ENCODE assay signal across 8 cellular contexts in the genomic region with DNA sequence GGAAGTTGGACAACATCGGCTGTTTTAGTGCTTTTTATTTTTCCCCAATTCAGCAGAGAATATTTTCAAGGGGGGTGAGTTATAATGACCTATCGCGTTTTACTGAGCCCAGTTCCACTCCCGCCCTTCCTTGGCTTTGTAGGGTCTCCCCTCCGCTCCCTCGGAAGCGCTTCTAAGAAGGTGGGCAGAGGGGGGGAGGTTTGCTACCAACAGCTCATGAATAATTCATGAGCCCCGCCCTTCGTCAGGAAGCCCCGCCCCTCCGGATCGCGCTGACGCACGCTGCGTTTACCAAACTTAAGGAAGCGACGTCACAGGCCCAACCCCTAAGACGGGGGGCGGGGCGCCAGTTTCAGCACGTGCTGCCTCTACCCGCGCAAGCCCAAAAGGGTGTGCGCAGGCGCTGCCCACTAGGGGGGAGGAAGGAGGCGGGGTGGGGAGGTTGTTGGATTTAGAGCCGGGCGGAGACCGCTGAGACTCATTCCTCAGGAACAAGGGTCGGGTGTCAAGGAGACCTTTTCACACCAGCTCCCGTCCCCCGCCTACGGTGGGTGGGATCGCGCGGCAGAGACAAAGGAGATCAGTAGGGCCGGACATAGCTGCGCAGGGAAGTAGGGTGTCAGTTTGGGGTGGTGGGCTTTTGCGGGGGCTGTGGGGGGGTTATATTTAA. TPM values are rescaled to one million over a fixed set of nuclear protein-coding genes. Genes with fewer than 3 reads are reported as not detected.
DNase-seq lines count a peak whose midpoint lies in the region; ATAC-seq and TF ChIP-seq lines count a peak whose summit lies in the region.

No MANE protein-coding gene starts in this region.

- H3K9me3 Mint-ChIP-seq in activated naive CD4-positive, alpha-beta T cell treated with anti-CD3 and anti-CD28 coated beads, Interleukin-2, amount 50 U/mL, for 72 hours, result peaks cover 0 to 4% of the 10 kb centered on the region in 2 donors

- H3K36me3 ChIP-seq in SK-N-SH (replicated peaks in 1 of 2; ENCODE audit: control insufficient read depth in 1 of 2, insufficient read depth in 2 of 2, low read length in 1 of 2), result peaks cover 28 to 32% of the 10 kb centered on the region in 2 experiments

- H3K79me2 ChIP-seq in SK-N-SH (ENCODE audit: insufficient read depth), result peaks cover 45% of the 10 kb centered on the region

- H4K20me1 ChIP-seq in SK-N-SH (ENCODE audit: insufficient read depth), result peaks cover 13% of the 10 kb centered on the region

- H3K9me2 ChIP-seq in SK-N-SH, result no peaks in the 10 kb centered on the region

- H3K36me3 Mint-ChIP-seq in activated naive CD4-positive, alpha-beta T cell treated with anti-CD3 and anti-CD28 coated beads, Interleukin-2, amount 50 U/mL, for 72 hours, result peaks cover 25 to 30% of the 10 kb centered on the region in 2 donors

- TF ChIP-seq CTCF in SK-N-SH (IDR thresholded peaks at IDR 0.05), result 0 out of 2 replicates have a peak, but pooled peaks have one; percentile 6

- H3K9ac ChIP-seq in SK-N-SH, result peak overlapping the region; percentile 99

- peaks cover 17% of the 10 kb centered on the region for H3F3A ChIP-seq in SK-N-SH (replicated peaks; ENCODE audit: insufficient read depth)

- CTCF ChIA-PET in SK-N-SH (lab: Yijun Ruan, JAX), result interaction anchor here (0.7 to 3.2 kb wide), 10 partner anchors 21 to 403 kb away, joined by 3 to 23 read pairs (median 4); partner anchors contain the start of genes NYAP1 and POP7

- H3K27ac ChIP-seq in SK-N-SH (ENCODE audit: low read depth in 2 of 2, low read length in 1 of 2), result peak overlapping the region; percentile 99 to 100

- peak in 1 of 2 experiments; percentile 61; a peak in 1 of 4 replicates for TF ChIP-seq EP300 in SK-N-SH (IDR thresholded peaks at IDR 0.05; ENCODE audit: borderline replicate concordance in 1 of 2, low read depth in 1 of 2, low read length in 1 of 2)

- no peaks in the 10 kb centered on the region for H3K9me3 ChIP-seq in SK-N-SH

- peaks cover 17 to 39% of the 10 kb centered on the region in 2 experiments; a peak in 3 of 4 replicates for H3K4me1 ChIP-seq in SK-N-SH (ENCODE audit: control insufficient read depth in 1 of 2, insufficient read depth in 2 of 2, low read depth in 1 of 2, low read length in 1 of 2)

- POLR2A ChIA-PET in SK-N-SH (lab: Yijun Ruan, JAX), result interaction anchor here (0.6 to 3.3 kb wide), 26 partner anchors 8 to 1606 kb away, joined by 3 to 12 read pairs (median 4); partner anchors contain the start of genes ACTL6B, AP4M1, GPC2 and MCM7

- peak; percentile 49 for ATAC-seq in HG02571 (IDR thresholded peaks at IDR 0.05; ENCODE audit: unreplicated experiment)
- ATAC-seq in activated naive CD4-positive, alpha-beta T cell treated with anti-CD3 and anti-CD28 coated beads, Interleukin-2, amount 50 U/mL, for 72 hours, result peak; percentile 72 to 74

- H3K27me3 ChIP-seq in SK-N-SH (ENCODE audit: insufficient read depth), result no peaks in the 10 kb centered on the region

- under 1% methylated on average over 34 of the region's 40 CpGs for WGBS in SK-N-SH (ENCODE audit: low lambda C conversion rate)

- H3K4me2 ChIP-seq in SK-N-SH, result peak overlapping the region; percentile 97

- no peak overlapping the region for H2AFZ ChIP-seq in SK-N-SH (ENCODE audit: low read depth)

- peak overlapping the region; percentile 78 to 95 for H3K4me3 ChIP-seq in SK-N-SH (ENCODE audit: low read depth in 2 of 2, low read length in 1 of 2)

- no peak; the same call in 1 of the 2 replicates for TF ChIP-seq RAD21 in SK-N-SH (IDR thresholded peaks at IDR 0.05; ENCODE audit: low read length)

- H3K27ac Mint-ChIP-seq in activated naive CD4-positive, alpha-beta T cell treated with anti-CD3 and anti-CD28 coated beads, Interleukin-2, amount 50 U/mL, for 72 hours, result peak overlapping the region; percentile 100

- DNase-seq in GM03348 (ENCODE audit: low spot score), result peak; percentile 97
- peak; percentile 100 for DNase-seq in NCI-H1092 (lab: John Stamatoyannopoulos, UW)
- DNase-seq in SK-N-SH, result peak; percentile 96
- peak; percentile 100 for DNase-seq in activated naive CD4-positive, alpha-beta T cell treated with anti-CD3 and anti-CD28 coated beads, Interleukin-2, amount 50 U/mL, for 72 hours (ENCODE audit: low spot score in 2 of 2)
- peak; percentile 99 for DNase-seq in globus pallidus (ENCODE audit: low spot score)
- peak; percentile 97 for DNase-seq in non-pigmented ciliary epithelial cell (ENCODE audit: low read depth)
- DNase-seq in superior temporal gyrus (ENCODE audit: extremely low spot score), result peak; percentile 99

TF ChIP-seq in SK-N-SH, 30 proteins besides CTCF, POLR2A, EP300 and RAD21 (continues in another document):
- TF ChIP-seq NRF1 (IDR thresholded peaks at IDR 0.05; ENCODE audit: low read depth, low read length) (peak; percentile 93), TAF1 (IDR thresholded peaks at IDR 0.05; ENCODE audit: borderline replicate concordance, low read depth, low read length) (peak; percentile 90), CHD2 (IDR thresholded peaks at IDR 0.05; ENCODE audit: low read length, partially characterized antibody) (peak; percentile 69), POLR2AphosphoS5 (IDR thresholded peaks at IDR 0.05; ENCODE audit: low read depth, low read length) (peak; percentile 98), YY1 (IDR thresholded peaks at IDR 0.05; ENCODE audit: low read depth) (no peak; the same call in 1 of the 2 replicates), JUND (IDR thresholded peaks at IDR 0.05) (0 out of 2 replicates have a peak, but pooled peaks have one; percentile 3), FOXM1 (IDR thresholded peaks at IDR 0.05; ENCODE audit: low read depth) (no peak), NFIC (IDR thresholded peaks at IDR 0.05; ENCODE audit: borderline replicate concordance) (no peak), RCOR1 (IDR thresholded peaks at IDR 0.05; ENCODE audit: low read length) (no peak; the same call in 1 of the 2 replicates), MEF2A (IDR thresholded peaks at IDR 0.05; ENCODE audit: borderline replicate concordance, low read depth) (no peak), IRF3 (IDR thresholded peaks at IDR 0.05; ENCODE audit: low read depth, low read length) (no peak), USF2 (IDR thresholded peaks at IDR 0.05; ENCODE audit: borderline replicate concordance, low read depth, low read length) (peak; percentile 82), RFX5 (IDR thresholded peaks at IDR 0.05; ENCODE audit: low read length) (no peak; the same call in 1 of the 2 replicates), FOXJ3 (CRISPR knock-in tag; IDR thresholded peaks at IDR 0.05) (no peak; the same call in 1 of the 2 replicates), EZH2phosphoT487 (IDR thresholded peaks at IDR 0.05; ENCODE audit: borderline replicate concordance, low read depth) (no peak)
- TF ChIP-seq, protein P1, sequence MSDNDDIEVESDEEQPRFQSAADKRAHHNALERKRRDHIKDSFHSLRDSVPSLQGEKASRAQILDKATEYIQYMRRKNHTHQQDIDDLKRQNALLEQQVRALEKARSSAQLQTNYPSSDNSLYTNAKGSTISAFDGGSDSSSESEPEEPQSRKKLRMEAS (IDR thresholded peaks at IDR 0.05; ENCODE audit: low read depth), result peak; percentile 100

RNA-seq across cellular contexts. Expression of gene MEPCE, which starts 0.5 kb away (rescaled TPM):
- polyA plus RNA-seq in SK-N-SH (2012; rRNA removed), result 16.7 and 20.2 TPM in 2 replicates
- polyA plus RNA-seq in SK-N-SH (2012; cell fraction: cytosol; rRNA removed), result 13.7 and 17.2 TPM in 2 replicates
- polyA plus RNA-seq in SK-N-SH (2012; cell fraction: nucleus; rRNA removed), result 45.2 and 52.4 TPM in 2 replicates
- 10 to 100 TPM; 53.0 to 83.5 TPM for total RNA-seq in activated naive CD4-positive, alpha-beta T cell treated with anti-CD3 and anti-CD28 coated beads, Interleukin-2, amount 50 U/mL, for 72 hours

RNA-seq across cellular contexts. Expression of gene ZCWPW1, which starts 0.6 kb away (rescaled TPM):
- polyA plus RNA-seq in SK-N-SH (2012; rRNA removed), result 3.4 and 4.1 TPM in 2 replicates
- polyA plus RNA-seq in SK-N-SH (2012; cell fraction: cytosol; rRNA removed), result 3.1 and 3.5 TPM in 2 replicates
- polyA plus RNA-seq in SK-N-SH (2012; cell fraction: nucleus; rRNA removed), result 10.2 and 15.5 TPM in 2 replicates
- total RNA-seq in activated naive CD4-positive, alpha-beta T cell treated with anti-CD3 and anti-CD28 coated beads, Interleukin-2, amount 50 U/mL, for 72 hours, result 1 to 10 TPM; 3.4 to 5.6 TPM

RNA-seq across cellular contexts. Expression of gene PPP1R35, which starts 7.2 kb away (rescaled TPM):
- polyA plus RNA-seq in SK-N-SH (2012; rRNA removed), result 66.9 and 75.9 TPM in 2 replicates
- polyA plus RNA-seq in SK-N-SH (2012; cell fraction: cytosol; rRNA removed), result 26.7 and 37.5 TPM in 2 replicates
- polyA plus RNA-seq in SK-N-SH (2012; cell fraction: nucleus; rRNA removed), result 280 and 468 TPM in 2 replicates
- 10 to 100 TPM; 38.7 to 52.5 TPM for total RNA-seq in activated naive CD4-positive, alpha-beta T cell treated with anti-CD3 and anti-CD28 coated beads, Interleukin-2, amount 50 U/mL, for 72 hours

RNA-seq across cellular contexts. Expression of gene SPACDR, which starts 35.0 kb away (rescaled TPM):
- 0.93 and 1.5 TPM in 2 replicates for polyA plus RNA-seq in SK-N-SH (2012; rRNA removed)
- 0.44 and 0.47 TPM in 2 replicates for polyA plus RNA-seq in SK-N-SH (2012; cell fraction: cytosol; rRNA removed)
- polyA plus RNA-seq in SK-N-SH (2012; cell fraction: nucleus; rRNA removed), result 7.2 and 8.4 TPM in 2 replicates
- 1 to 10 TPM; 7.7 to 9.9 TPM for total RNA-seq in activated naive CD4-positive, alpha-beta T cell treated with anti-CD3 and anti-CD28 coated beads, Interleukin-2, amount 50 U/mL, for 72 hours

RNA-seq across cellular contexts. Expression of gene TSC22D4, which starts 49.9 kb away (rescaled TPM):
- 20.3 and 32.7 TPM in 2 replicates for polyA plus RNA-seq in SK-N-SH (2012; rRNA removed)
- 13.4 and 24.0 TPM in 2 replicates for polyA plus RNA-seq in SK-N-SH (2012; cell fraction: cytosol; rRNA removed)
- 45.7 and 64.8 TPM in 2 replicates for polyA plus RNA-seq in SK-N-SH (2012; cell fraction: nucleus; rRNA removed)
- 10 to 100 TPM; 96.2 to 99.9 TPM for total RNA-seq in activated naive CD4-positive, alpha-beta T cell treated with anti-CD3 and anti-CD28 coated beads, Interleukin-2, amount 50 U/mL, for 72 hours

Comparison
In these comparisons a context has a peak if more than half of its experiments do, and no peak if none do; other contexts are left out.
1. Peak in every context shown above with its lines: DNase-seq, ATAC-seq, H3K4me3 ChIP-seq and H3K27ac ChIP-seq.